ENCODE assay signal across 13 cellular contexts in genomic region chr5:129400395-129400983, GRCh38. TPM values are rescaled to one million over a fixed set of nuclear protein-coding genes. Genes with fewer than 3 reads are reported as not detected.
DNase-seq lines count a peak whose midpoint lies in the region; ATAC-seq, FAIRE-seq and TF ChIP-seq lines count a peak whose summit lies in the region.
"Had no signal": no experiment of that assay in that cellular context is flagged by ENCODE, and none has a peak within 500 bp of the region (broad histone marks: within the 10 kb centered on the region; RNA-seq: fewer than 3 reads in every experiment).

No MANE protein-coding gene starts in this region.

- no peaks in the 10 kb centered on the region for H3K36me3 Mint-ChIP-seq in activated naive CD8-positive, alpha-beta T cell treated with anti-CD3 and anti-CD28 coated beads, Interleukin-2, amount 50 U/mL, for 24 hours (ENCODE audit: low read depth)
- H3K36me3 Mint-ChIP-seq: memory B cell; stimulated activated naive B cell treated with anti-CD40 and anti-IgM and Interleukin-4, amounts not matched to agents 10 μg/mL and 1 μg/mL and 100 μg/mL, for 72 hours had no signal

- in situ Hi-C loops in SK-MEL-5 (cut with HindIII; ENCODE audit: low pct_unique_long_range_greater_than_20kb, low sequenced_read_pairs), result no loop called here

- no peaks in the 10 kb centered on the region for H3K27me3 Mint-ChIP-seq in activated naive CD8-positive, alpha-beta T cell treated with anti-CD3 and anti-CD28 coated beads, Interleukin-2, amount 50 U/mL, for 24 hours
- H3K27me3 Mint-ChIP-seq: memory B cell; stimulated activated naive B cell treated with anti-CD40 and anti-IgM and Interleukin-4, amounts not matched to agents 10 μg/mL and 1 μg/mL and 100 μg/mL, for 72 hours had no signal

- ATAC-seq in activated naive CD8-positive, alpha-beta T cell treated with anti-CD3 and anti-CD28 coated beads, Interleukin-2, amount 50 U/mL, for 24 hours, result no peak
- ATAC-seq: stimulated activated naive B cell treated with anti-CD40 and anti-IgM and Interleukin-4, amounts not matched to agents 10 μg/mL and 1 μg/mL and 100 μg/mL, for 72 hours had no signal

- H3K9me3 Mint-ChIP-seq in activated naive CD8-positive, alpha-beta T cell treated with anti-CD3 and anti-CD28 coated beads, Interleukin-2, amount 50 U/mL, for 24 hours, result no peaks in the 10 kb centered on the region

- no peak overlapping the region for H3K4me3 Mint-ChIP-seq in activated naive CD8-positive, alpha-beta T cell treated with anti-CD3 and anti-CD28 coated beads, Interleukin-2, amount 50 U/mL, for 24 hours
- H3K4me3 Mint-ChIP-seq: memory B cell; stimulated activated naive B cell treated with anti-CD40 and anti-IgM and Interleukin-4, amounts not matched to agents 10 μg/mL and 1 μg/mL and 100 μg/mL, for 72 hours had no signal

- no peak for DNase-seq in AG09319 (ENCODE audit: extremely low read depth, low read depth)
- DNase-seq in HCEC 1CT, result peak; percentile 39
- peak; percentile 2 for DNase-seq in SK-MEL-5 (ENCODE audit: low read depth, low spot score)
- DNase-seq in cerebellar nuclear complex (lab: John Stamatoyannopoulos, UW), result no peak
- no peak for DNase-seq in NOMO-1 treated with DMSO at 0.1 percent for 48 hours (lab: John Stamatoyannopoulos, UW; ENCODE audit: unreplicated experiment)
- no peak for DNase-seq in NCI-H128 (lab: John Stamatoyannopoulos, UW; ENCODE audit: unreplicated experiment)
- no peak for DNase-seq in activated naive CD8-positive, alpha-beta T cell treated with anti-CD3 and anti-CD28 coated beads, Interleukin-2, amount 50 U/mL, for 24 hours
- DNase-seq: activated CD4-positive, CD25-positive, alpha-beta regulatory T cell; activated naive CD4-positive, alpha-beta T cell treated with Interleukin-2 at 50 U/mL for 16 hours; NCI-H82; stimulated activated naive B cell treated with anti-CD40 and anti-IgM and Interleukin-4, amounts not matched to agents 10 μg/mL and 1 μg/mL and 100 μg/mL, for 72 hours had no signal

- FAIRE-seq in islet of Langerhans (lab: Jason Lieb, UNC), result peak; percentile 78

- H3K27ac Mint-ChIP-seq in activated naive CD8-positive, alpha-beta T cell treated with anti-CD3 and anti-CD28 coated beads, Interleukin-2, amount 50 U/mL, for 24 hours, result no peak overlapping the region
- H3K27ac Mint-ChIP-seq: memory B cell; stimulated activated naive B cell treated with anti-CD40 and anti-IgM and Interleukin-4, amounts not matched to agents 10 μg/mL and 1 μg/mL and 100 μg/mL, for 72 hours had no signal

- H3K4me1 Mint-ChIP-seq in activated naive CD8-positive, alpha-beta T cell treated with anti-CD3 and anti-CD28 coated beads, Interleukin-2, amount 50 U/mL, for 24 hours, result no peaks in the 10 kb centered on the region
- H3K4me1 Mint-ChIP-seq: memory B cell; stimulated activated naive B cell treated with anti-CD40 and anti-IgM and Interleukin-4, amounts not matched to agents 10 μg/mL and 1 μg/mL and 100 μg/mL, for 72 hours had no signal

- peak; percentile 8 for TF ChIP-seq CTCF in AG09319 (IDR thresholded peaks at IDR 0.05; ENCODE audit: low read depth, low read length)

RNA-seq across cellular contexts. Expression of gene ADAMTS19, which starts 59.6 kb away (rescaled TPM):
- not detected in 2 replicates for total RNA-seq in SK-MEL-5 (2014; rRNA removed; shearing (Covaris generic))
- polyA plus RNA-seq in SK-MEL-5 (2015; cell fraction: cytosol; rRNA removed), result not detected in 2 replicates
- polyA plus RNA-seq in SK-MEL-5 (2015; cell fraction: nucleus; rRNA removed), result not detected in 2 replicates

Comparison
In these comparisons a context has a peak if more than half of its experiments do, and no peak if none do; other contexts are left out.
1. DNase-seq: peak in HCEC 1CT (single experiment) and SK-MEL-5 (single experiment); none in AG09319 (single experiment), cerebellar nuclear complex (0 of 2), NOMO-1 treated with DMSO at 0.1 percent for 48 hours (single experiment), NCI-H128 (single experiment) and activated naive CD8-positive, alpha-beta T cell treated with anti-CD3 and anti-CD28 coated beads, Interleukin-2, amount 50 U/mL, for 24 hours (single experiment).